8 cellular contexts compared by ENCODE assay signal in genomic region chr4:92387459-92388069, GRCh38.
DNase-seq lines count a peak whose midpoint lies in the region; ATAC-seq and TF ChIP-seq lines count a peak whose summit lies in the region.

No MANE protein-coding gene starts in this region.

- H3K4me3 ChIP-seq in AG09309 (ENCODE audit: control insufficient read depth, low read depth, low read length) (no peak overlapping the region), cardiac fibroblast (replicated peaks in 1 of 2; ENCODE audit: low read depth in 2 of 2, low read length in 2 of 2) (no peak overlapping the region)

- peak; percentile 26 for TF ChIP-seq CTCF in AG09309 (IDR thresholded peaks at IDR 0.05; ENCODE audit: control insufficient read depth, insufficient read depth, low read depth, low read length, missing control alignments)
- TF ChIP-seq CTCF in cardiac fibroblast (IDR thresholded peaks at IDR 0.05; ENCODE audit: low read depth, low read length): peak; percentile 51

- DNase-seq in AG09309 (ENCODE audit: low read depth) (no peak), NCI-H226 (peak; percentile 8), cardiac fibroblast (ENCODE audit: low read depth in 2 of 2) (peak; percentile 66 to 71), medulla oblongata (ENCODE audit: extremely low spot score) (peak; percentile 82)
- DNase-seq in stimulated activated naive CD4-positive, alpha-beta T cell (lab: John Stamatoyannopoulos, UW): no peak
- DNase-seq in activated CD4-positive, alpha-beta T cell treated with anti-CD3 and anti-CD28 coated beads, Interleukin-2, amount 50 U/mL, for 1 hour: no peak

- ATAC-seq in GM18517 (IDR thresholded peaks at IDR 0.05; ENCODE audit: unreplicated experiment): peak; percentile 75
- ATAC-seq in HG02938 (IDR thresholded peaks at IDR 0.05; ENCODE audit: unreplicated experiment): peak; percentile 73

Comparison
In these comparisons a context has a peak if more than half of its experiments do, and no peak if none do; other contexts are left out.
1. DNase-seq: peak in NCI-H226 (single experiment), cardiac fibroblast (2 of 2) and medulla oblongata (single experiment); none in AG09309 (single experiment), stimulated activated naive CD4-positive, alpha-beta T cell (0 of 6) and activated CD4-positive, alpha-beta T cell treated with anti-CD3 and anti-CD28 coated beads, Interleukin-2, amount 50 U/mL, for 1 hour (single experiment).